ENCODE assay signal across 8 cellular contexts in genomic region chr14:31386271-31386670, GRCh38.
"Had no signal": no experiment of that assay in that cellular context is flagged by ENCODE, and none has a peak within 500 bp of the region (broad histone marks: within the 10 kb centered on the region; RNA-seq: fewer than 3 reads in every experiment).

No MANE protein-coding gene starts in this region.

- FAIRE-seq: G401.6, GM12878, GM12891, GM12892, GM18507, GM19239 had no signal

- DNase-seq: GDM1, GF-D8 had no signal

- H3K4me3 ChIP-seq: GM12878 had no signal
